9 cellular contexts compared by ENCODE assay signal in genomic region chr13:102400619-102401125, GRCh38. TPM values are rescaled to one million over a fixed set of nuclear protein-coding genes. Genes with fewer than 3 reads are reported as not detected.
DNase-seq lines count a peak whose midpoint lies in the region; ATAC-seq, FAIRE-seq and TF ChIP-seq lines count a peak whose summit lies in the region.
"Had no signal": no experiment of that assay in that cellular context is flagged by ENCODE, and none has a peak within 500 bp of the region (broad histone marks: within the 10 kb centered on the region; RNA-seq: fewer than 3 reads in every experiment).

No MANE protein-coding gene starts in this region.

- no peak for FAIRE-seq in HepG2 (lab: Jason Lieb, UNC)

- H4K20me1 ChIP-seq in HepG2 (ENCODE audit: insufficient read depth, low read length) = no peaks in the 10 kb centered on the region
- no peaks in the 10 kb centered on the region for H4K20me1 ChIP-seq in smooth muscle cell (ENCODE audit: low read depth)

- no TSS peak for BruUV-seq in HepG2 (replicated peaks; lab: Mats Ljungman, UMichigan)

- no peak for ATAC-seq in HepG2

- H3K4me2 ChIP-seq in HepG2 (ENCODE audit: low read depth, low read length) (no peak overlapping the region), smooth muscle cell (peak overlapping the region; percentile 85)

- no peak for TF ChIP-seq POLR2A in HepG2 (IDR thresholded peaks at IDR 0.05; ENCODE audit: insufficient read depth in 1 of 2, low read depth in 2 of 2, low read length in 2 of 2)

- H3K4me1 ChIP-seq in liver (ENCODE audit: control insufficient read depth in 4 of 4, insufficient read depth in 4 of 4, low read length in 3 of 4) (peaks cover 2 to 23% (median 13%) of the 10 kb centered on the region in 4 donors), HepG2 (ENCODE audit: insufficient read depth, low read length) (no peaks in the 10 kb centered on the region), iPS-15b (ENCODE audit: control insufficient read depth, insufficient read depth, low read length) (peaks cover 5% of the 10 kb centered on the region), smooth muscle cell (ENCODE audit: low read depth) (peaks cover 17% of the 10 kb centered on the region)

- H3K9ac ChIP-seq in liver (ENCODE audit: low read depth in 1 of 2, low read length in 2 of 2) (peak overlapping the region; percentile 4 to 96), HepG2 (ENCODE audit: insufficient read depth, low read depth, low read length) (no peak overlapping the region), iPS-15b (ENCODE audit: low read depth, low read length) (no peak overlapping the region), smooth muscle cell (ENCODE audit: low read depth) (no peak overlapping the region)

- H3K27me3 ChIP-seq in liver (ENCODE audit: control insufficient read depth in 4 of 4, insufficient read depth in 4 of 4, low read length in 3 of 4) = no peaks in the 10 kb centered on the region
- H3K27me3 ChIP-seq in HepG2 (ENCODE audit: control insufficient read depth in 1 of 2, insufficient read depth in 2 of 2, low read length in 2 of 2) = peaks cover 0 to 22% of the 10 kb centered on the region in 2 experiments; a peak in 3 of 5 replicates
- peaks cover 48% of the 10 kb centered on the region for H3K27me3 ChIP-seq in iPS-15b (ENCODE audit: control insufficient read depth, insufficient read depth, low read length)
- H3K27me3 ChIP-seq in smooth muscle cell (ENCODE audit: low read depth) = peaks cover 77% of the 10 kb centered on the region

- DNase-seq in HepG2 (ENCODE audit: low spot score) (no peak), anterior cingulate cortex (lab: John Stamatoyannopoulos, UW) (peak in 37 of 58 donors; percentile 1 to 64 (median 27)), smooth muscle cell (lab: John Stamatoyannopoulos, UW; ENCODE audit: unreplicated experiment) (no peak), inferior parietal cortex (ENCODE audit: extremely low spot score) (no peak), NCI-H2081 treated with DMSO at 0.1 percent for 48 hours (lab: John Stamatoyannopoulos, UW) (no peak), NCI-H187 treated with DMSO at 0.1 percent for 48 hours (lab: John Stamatoyannopoulos, UW) (no peak)

- TF ChIP-seq CTCF in liver (IDR thresholded peaks at IDR 0.05; ENCODE audit: low read depth, low read length, missing input control) = no peak
- TF ChIP-seq CTCF in HepG2 (CRISPR knock-in tag; IDR thresholded peaks at IDR 0.05) = no peak
- TF ChIP-seq CTCF in smooth muscle cell (IDR thresholded peaks at IDR 0.05; ENCODE audit: borderline replicate concordance, insufficient read depth, poor library complexity, severe bottlenecking) = no peak

- POLR2A ChIA-PET in HepG2 (lab: Yijun Ruan, JAX) = no interaction called here

- H2AFZ ChIP-seq in HepG2 (ENCODE audit: low read length) = no peak overlapping the region
- H2AFZ ChIP-seq in smooth muscle cell (ENCODE audit: low read depth) = peak overlapping the region; percentile 52

- TF ChIP-seq RAD21 in liver (IDR thresholded peaks at IDR 0.05) (no peak), HepG2 (CRISPR knock-in tag; IDR thresholded peaks at IDR 0.05) (no peak)

- H3K4me3 ChIP-seq in liver (ENCODE audit: low read depth in 1 of 3, low read length in 3 of 3) (peak overlapping the region; percentile 68 to 80 (median 72)), HepG2 (replicated peaks in 1 of 3; ENCODE audit: insufficient read depth in 1 of 3, low read depth in 2 of 3, low read length in 3 of 3) (no peak overlapping the region), iPS-15b (ENCODE audit: low read depth, low read length) (peak overlapping the region; percentile 50), smooth muscle cell (peak overlapping the region; percentile 39)

- under 1% methylated on average over 25 of the region's 25 CpGs for WGBS in liver
- WGBS in HepG2 (ENCODE audit: low lambda C conversion rate) = 39% methylated on average over 10 of the region's 25 CpGs
- 3% methylated on average over 21 of the region's 25 CpGs for WGBS in smooth muscle cell (ENCODE audit: low lambda C conversion rate)

- TF ChIP-seq EP300 in HepG2 (IDR thresholded peaks at IDR 0.05; ENCODE audit: low read depth in 2 of 2, low read length in 2 of 2) (no peak), HepG2 (CRISPR knock-in tag; IDR thresholded peaks at IDR 0.05; ENCODE audit: borderline replicate concordance) (no peak)

- intact Hi-C loops in HepG2 (cut with micrococcal nuclease; ENCODE audit: unreplicated experiment) = no loop called here

- H3K9me3 ChIP-seq in liver (ENCODE audit: control insufficient read depth in 4 of 4, low read length in 3 of 4) (no peaks in the 10 kb centered on the region), HepG2 (ENCODE audit: low read length) (no peaks in the 10 kb centered on the region), iPS-15b (ENCODE audit: control insufficient read depth, insufficient read depth, low read length) (no peaks in the 10 kb centered on the region), smooth muscle cell (replicated peaks; ENCODE audit: low read depth) (no peaks in the 10 kb centered on the region)

- H3K79me2 ChIP-seq in HepG2 (ENCODE audit: insufficient read depth, low read length) (no peaks in the 10 kb centered on the region), smooth muscle cell (ENCODE audit: low read depth) (no peaks in the 10 kb centered on the region)

- CTCF ChIA-PET in HepG2 (lab: Yijun Ruan, JAX; ENCODE audit: low intra/inter-chr PET ratio, low total read pairs) = no interaction called here

- H3K36me3 ChIP-seq in liver (ENCODE audit: control insufficient read depth in 4 of 4, insufficient read depth in 3 of 4, low read depth in 1 of 4, low read length in 3 of 4) (no peaks in the 10 kb centered on the region), HepG2 (replicated peaks in 1 of 2; ENCODE audit: control insufficient read depth in 1 of 2, insufficient read depth in 2 of 2, low read length in 2 of 2) (no peaks in the 10 kb centered on the region), iPS-15b (ENCODE audit: control insufficient read depth, insufficient read depth, low read length) (no peaks in the 10 kb centered on the region), smooth muscle cell (ENCODE audit: low read depth) (no peaks in the 10 kb centered on the region)

- in situ Hi-C loops in HepG2 (cut with HindIII; ENCODE audit: extremely low pct_ligation_motif_present, low pct_unique_long_range_greater_than_20kb) = no loop called here

- no peaks in the 10 kb centered on the region for H3F3A ChIP-seq in smooth muscle cell (ENCODE audit: low read depth)

- H3K27ac ChIP-seq in liver (ENCODE audit: low read depth in 1 of 2, low read length in 2 of 2) (peak overlapping the region; percentile 74 to 82), HepG2 (ENCODE audit: extremely low read length, insufficient read depth, low read length) (no peak overlapping the region), smooth muscle cell (ENCODE audit: low read depth) (no peak overlapping the region)

TF ChIP-seq in liver, 16 proteins besides CTCF, POLR2A, EP300 and RAD21:
- no peak for TF ChIP-seq TAF1 (conservative IDR thresholded peaks at IDR 0.05)
- TF ChIP-seq HNF4A (conservative IDR thresholded peaks at IDR 0.05) = peak in 1 of 2 donors; percentile 17

TF ChIP-seq in HepG2, 621 proteins besides CTCF, POLR2A, EP300 and RAD21:
- no peak for TF ChIP-seq POLR2AphosphoS2 (IDR thresholded peaks at IDR 0.05; ENCODE audit: low read depth, low read length)
- TF ChIP-seq PATZ1 (CRISPR knock-in tag; IDR thresholded peaks at IDR 0.05) = no peak

RNA-seq across cellular contexts. Expression of gene FGF14, which starts 1.2 kb away (rescaled TPM):
- total RNA-seq in liver = 1 to 10 TPM in 1 of 2 donors, under 1 TPM in 1; 0.05 to 3.3 TPM
- polyA plus RNA-seq in liver = 1 to 10 TPM in 1 of 2 donors, under 1 TPM in 1; 0.33 to 1.8 TPM
- total RNA-seq in HepG2 (2016; rRNA removed; fragmentation: Illumina TruSeq; extraction: Trizol) = not detected in 2 replicates
- total RNA-seq in HepG2 (2016; cell fraction: cytosol; rRNA removed; fragmentation: Illumina TruSeq; extraction: Trizol; ENCODE audit: low read depth) = not detected in 2 replicates
- total RNA-seq in HepG2 (2016; cell fraction: insoluble cytoplasmic fraction; rRNA removed; fragmentation: Illumina TruSeq; extraction: Trizol) = not detected in 2 replicates
- total RNA-seq in HepG2 (2016; cell fraction: membrane; rRNA removed; fragmentation: Illumina TruSeq; extraction: Trizol) = not detected in 2 replicates
- not detected in 2 replicates for total RNA-seq in HepG2 (2016; cell fraction: nucleus; rRNA removed; fragmentation: Illumina TruSeq; extraction: Trizol)
- not detected in 2 replicates for polyA plus RNA-seq in HepG2 (2011; rRNA removed)
- polyA plus RNA-seq in HepG2 (2011; cell fraction: cytosol; rRNA removed) = not detected in 2 replicates
- not detected in 2 replicates for polyA plus RNA-seq in HepG2 (2011; cell fraction: nucleus; rRNA removed)
- polyA plus RNA-seq in HepG2 (2012) = not detected in 2 replicates
- not detected in 2 replicates for polyA plus RNA-seq in HepG2 (2016; cell fraction: cytosol; fragmentation: Illumina TruSeq; extraction: Trizol; ENCODE audit: low read depth)
- not detected in 2 replicates for polyA plus RNA-seq in HepG2 (2016; cell fraction: insoluble cytoplasmic fraction; fragmentation: Illumina TruSeq; extraction: Trizol; ENCODE audit: low read depth)
- not detected in 2 replicates for polyA plus RNA-seq in HepG2 (2016; cell fraction: membrane; fragmentation: Illumina TruSeq; extraction: Trizol; ENCODE audit: low read depth)
- polyA plus RNA-seq in HepG2 (2016; cell fraction: nucleus; fragmentation: Illumina TruSeq; extraction: Trizol; ENCODE audit: insufficient read depth, low read depth) = not detected in 2 replicates
- polyA minus RNA-seq in HepG2 (2011; rRNA and poly(A)+ RNA removed; ENCODE audit: low replicate concordance) = not detected in 2 replicates
- not detected in 2 replicates for polyA minus RNA-seq in HepG2 (2011; cell fraction: cytosol; rRNA and poly(A)+ RNA removed)
- polyA minus RNA-seq in HepG2 (2011; cell fraction: nucleus; rRNA and poly(A)+ RNA removed) = not detected in 2 replicates
- not detected in 2 replicates for total RNA-seq in smooth muscle cell
- polyA plus RNA-seq in smooth muscle cell = 0.01 and 0.23 TPM in 2 replicates
- total RNA-seq: activated CD8-positive, alpha-beta memory T cell treated with anti-CD3 and anti-CD28 coated beads for 36 hours had no signal

Comparison
In these comparisons a context has a peak if more than half of its experiments do, and no peak if none do; other contexts are left out.
1. H3K27ac ChIP-seq: peak in liver (2 of 2); none in HepG2 (single experiment) and smooth muscle cell (single experiment).
2. H3K4me3 ChIP-seq: peak in liver (3 of 3), iPS-15b (single experiment) and smooth muscle cell (single experiment); none in HepG2 (0 of 3).
3. H3K9ac ChIP-seq: peak in liver (2 of 2); none in HepG2 (single experiment), iPS-15b (single experiment) and smooth muscle cell (single experiment).
4. DNase-seq: peak in anterior cingulate cortex (37 of 58); none in HepG2 (single experiment), smooth muscle cell (single experiment), inferior parietal cortex (single experiment), NCI-H2081 treated with DMSO at 0.1 percent for 48 hours (single experiment) and NCI-H187 treated with DMSO at 0.1 percent for 48 hours (single experiment).